9 cellular contexts compared by ENCODE assay signal in the genomic region with DNA sequence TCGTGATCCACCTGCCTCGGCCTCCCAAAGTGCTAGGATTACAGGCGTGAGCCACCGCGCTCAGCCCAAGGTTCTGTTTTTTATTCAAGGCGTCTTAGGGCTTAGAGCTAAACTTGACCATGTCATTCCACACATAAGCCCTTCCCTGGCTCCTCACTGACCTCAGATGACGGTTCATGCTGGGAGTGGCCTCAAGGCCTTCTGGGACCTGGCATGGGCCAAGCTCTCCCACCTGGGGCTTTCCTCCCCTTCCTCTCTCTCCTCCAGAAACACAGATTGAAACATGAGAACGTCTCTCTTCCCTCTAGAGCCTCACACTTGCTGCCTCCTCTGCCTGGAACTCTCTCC.
DNase-seq lines count a peak whose midpoint lies in the region; ATAC-seq and TF ChIP-seq lines count a peak whose summit lies in the region.
"Had no signal": no experiment of that assay in that cellular context is flagged by ENCODE, and none has a peak within 500 bp of the region (broad histone marks: within the 10 kb centered on the region; RNA-seq: fewer than 3 reads in every experiment).

No MANE protein-coding gene starts in this region.

- CTCF ChIA-PET in activated CD4-positive, alpha-beta T cell treated with anti-CD3 and anti-CD28 coated beads, Interleukin-2, amount 10 ng/mL, durations not matched to agents 7 days and 5 days (lab: Charles Lee) = interaction anchor here (0.5 to 1.7 kb wide), 4 partner anchors 20 to 195 kb away, joined by 3 to 4 read pairs (median 3); no protein-coding TSS in a partner anchor

- H3K9me3 Mint-ChIP-seq in activated CD4-positive, alpha-beta T cell treated with anti-CD3 and anti-CD28 coated beads, Interleukin-2, amount 10 ng/mL, durations not matched to agents 24 days and 14 days = peaks cover 3% of the 10 kb centered on the region
- peaks cover 14% of the 10 kb centered on the region for H3K9me3 Mint-ChIP-seq in activated CD4-positive, alpha-beta T cell treated with anti-CD3 and anti-CD28 coated beads, Interleukin-2, amount 10 ng/mL, durations not matched to agents 7 days and 5 days
- peaks cover 9% of the 10 kb centered on the region for H3K9me3 Mint-ChIP-seq in central memory CD8-positive, alpha-beta T cell

- H3K4me3 ChIP-seq in lung (no peak overlapping the region), upper lobe of left lung (peak overlapping the region in 1 of 4 donors; percentile 28)

- TF ChIP-seq CTCF in lung (IDR thresholded peaks at IDR 0.05; ENCODE audit: control extremely low read depth, extremely low read depth) (no peak), upper lobe of left lung (IDR thresholded peaks at IDR 0.05) (no peak)

- intact Hi-C loops in activated CD4-positive, alpha-beta T cell treated with anti-CD3 and anti-CD28 coated beads, Interleukin-2, amount 10 ng/mL, durations not matched to agents 24 days and 14 days (cut with micrococcal nuclease) = no loop called here

- POLR2A ChIA-PET in activated CD4-positive, alpha-beta T cell treated with anti-CD3 and anti-CD28 coated beads, Interleukin-2, amount 10 ng/mL, durations not matched to agents 7 days and 5 days (lab: Charles Lee) = no interaction called here

- no peak for ATAC-seq in central memory CD8-positive, alpha-beta T cell (replicated peaks; ENCODE audit: extremely low read depth, poor library complexity, severe bottlenecking)
- ATAC-seq in lung (ENCODE audit: insufficient read depth, low FRiP score) (no peak), upper lobe of left lung (ENCODE audit: low FRiP score in 2 of 2) (peak; percentile 9 to 52), GM21390 (IDR thresholded peaks at IDR 0.05; ENCODE audit: unreplicated experiment) (no peak)

- peaks cover 8% of the 10 kb centered on the region for H3K27me3 Mint-ChIP-seq in activated CD4-positive, alpha-beta T cell treated with anti-CD3 and anti-CD28 coated beads, Interleukin-2, amount 10 ng/mL, durations not matched to agents 24 days and 14 days
- peaks cover 12% of the 10 kb centered on the region for H3K27me3 Mint-ChIP-seq in activated CD4-positive, alpha-beta T cell treated with anti-CD3 and anti-CD28 coated beads, Interleukin-2, amount 10 ng/mL, durations not matched to agents 7 days and 5 days
- H3K27me3 Mint-ChIP-seq in central memory CD8-positive, alpha-beta T cell = no peaks in the 10 kb centered on the region

- peak overlapping the region; percentile 84 for H3K27ac Mint-ChIP-seq in activated CD4-positive, alpha-beta T cell treated with anti-CD3 and anti-CD28 coated beads, Interleukin-2, amount 10 ng/mL, durations not matched to agents 24 days and 14 days
- no peak overlapping the region for H3K27ac Mint-ChIP-seq in activated CD4-positive, alpha-beta T cell treated with anti-CD3 and anti-CD28 coated beads, Interleukin-2, amount 10 ng/mL, durations not matched to agents 7 days and 5 days
- peak overlapping the region; percentile 8 for H3K27ac Mint-ChIP-seq in central memory CD8-positive, alpha-beta T cell (ENCODE audit: low read depth)
- H3K27ac Mint-ChIP-seq: B cell had no signal

- DNase-seq in activated CD4-positive, alpha-beta T cell treated with anti-CD3 and anti-CD28 coated beads, Interleukin-2, amount 10 ng/mL, durations not matched to agents 24 days and 14 days = no peak
- DNase-seq in activated CD4-positive, alpha-beta T cell treated with anti-CD3 and anti-CD28 coated beads, Interleukin-2, amount 10 ng/mL, durations not matched to agents 7 days and 5 days = no peak
- DNase-seq in central memory CD8-positive, alpha-beta T cell (ENCODE audit: low spot score in 2 of 2) = no peak
- DNase-seq in lung (ENCODE audit: low spot score) = peak; percentile 44
- peak in 1 of 2 donors; percentile 72 for DNase-seq in upper lobe of left lung
- DNase-seq in SIG-M5 treated with dmso at 0.1 percent for 504 hours (lab: John Stamatoyannopoulos, UW; ENCODE audit: unreplicated experiment) = no peak
- DNase-seq in NK-92 (lab: John Stamatoyannopoulos, UW; ENCODE audit: unreplicated experiment) = no peak

- H3K36me3 Mint-ChIP-seq in activated CD4-positive, alpha-beta T cell treated with anti-CD3 and anti-CD28 coated beads, Interleukin-2, amount 10 ng/mL, durations not matched to agents 24 days and 14 days (ENCODE audit: low read depth) = no peaks in the 10 kb centered on the region
- peaks cover 8% of the 10 kb centered on the region for H3K36me3 Mint-ChIP-seq in activated CD4-positive, alpha-beta T cell treated with anti-CD3 and anti-CD28 coated beads, Interleukin-2, amount 10 ng/mL, durations not matched to agents 7 days and 5 days (ENCODE audit: low read depth)
- H3K36me3 Mint-ChIP-seq in central memory CD8-positive, alpha-beta T cell (ENCODE audit: insufficient read depth) = peaks cover 2% of the 10 kb centered on the region

- no peak for TF ChIP-seq POLR2A in upper lobe of left lung (IDR thresholded peaks at IDR 0.05)

- peaks cover 0 to 16% of the 10 kb centered on the region in 2 donors for H3K4me1 ChIP-seq in lung (ENCODE audit: control insufficient read depth in 2 of 2, insufficient read depth in 2 of 2, low read length in 2 of 2)
- H3K4me1 ChIP-seq in upper lobe of left lung = peaks cover 44 to 49% (median 47%) of the 10 kb centered on the region in 4 donors

- TF ChIP-seq EP300 in upper lobe of left lung (IDR thresholded peaks at IDR 0.05) = no peak

- H3K4me1 Mint-ChIP-seq in activated CD4-positive, alpha-beta T cell treated with anti-CD3 and anti-CD28 coated beads, Interleukin-2, amount 10 ng/mL, durations not matched to agents 24 days and 14 days = peaks cover 20% of the 10 kb centered on the region
- peaks cover 30% of the 10 kb centered on the region for H3K4me1 Mint-ChIP-seq in activated CD4-positive, alpha-beta T cell treated with anti-CD3 and anti-CD28 coated beads, Interleukin-2, amount 10 ng/mL, durations not matched to agents 7 days and 5 days
- H3K4me1 Mint-ChIP-seq in central memory CD8-positive, alpha-beta T cell = no peaks in the 10 kb centered on the region

- H3K36me3 ChIP-seq in lung (ENCODE audit: control insufficient read depth in 2 of 2, insufficient read depth in 2 of 2, low read length in 2 of 2) = no peaks in the 10 kb centered on the region
- H3K36me3 ChIP-seq in upper lobe of left lung = no peaks in the 10 kb centered on the region

- peak overlapping the region; percentile 55 for H3K4me3 Mint-ChIP-seq in activated CD4-positive, alpha-beta T cell treated with anti-CD3 and anti-CD28 coated beads, Interleukin-2, amount 10 ng/mL, durations not matched to agents 24 days and 14 days
- no peak overlapping the region for H3K4me3 Mint-ChIP-seq in activated CD4-positive, alpha-beta T cell treated with anti-CD3 and anti-CD28 coated beads, Interleukin-2, amount 10 ng/mL, durations not matched to agents 7 days and 5 days
- H3K4me3 Mint-ChIP-seq in central memory CD8-positive, alpha-beta T cell = no peak overlapping the region

- no peaks in the 10 kb centered on the region for H3K27me3 ChIP-seq in lung (ENCODE audit: control insufficient read depth, insufficient read depth)
- H3K27me3 ChIP-seq in upper lobe of left lung = no peaks in the 10 kb centered on the region

- WGBS in lung, 2 donors = 62 to 66% methylated on average over 8 of the region's 8 CpGs
- WGBS in upper lobe of left lung, 2 donors = 42 to 64% methylated on average over 4 to 8 of the region's 8 CpGs

- H3K9me3 ChIP-seq in lung (ENCODE audit: control insufficient read depth in 2 of 2, insufficient read depth in 1 of 2, low read length in 1 of 2) (peaks cover 0 to 4% of the 10 kb centered on the region in 2 donors), upper lobe of left lung (peaks cover 0 to 10% (median 2%) of the 10 kb centered on the region in 4 donors)

- H3K27ac ChIP-seq in lung (ENCODE audit: low read depth in 1 of 2, low read length in 1 of 2) = peak overlapping the region; percentile 67 to 79
- peak overlapping the region; percentile 88 to 94 (median 90) for H3K27ac ChIP-seq in upper lobe of left lung

Comparison
In these comparisons a context has a peak if more than half of its experiments do, and no peak if none do; other contexts are left out.
1. ATAC-seq: peak in upper lobe of left lung (2 of 2); none in central memory CD8-positive, alpha-beta T cell (single experiment), lung (single experiment) and GM21390 (single experiment).